In the genomic region with DNA sequence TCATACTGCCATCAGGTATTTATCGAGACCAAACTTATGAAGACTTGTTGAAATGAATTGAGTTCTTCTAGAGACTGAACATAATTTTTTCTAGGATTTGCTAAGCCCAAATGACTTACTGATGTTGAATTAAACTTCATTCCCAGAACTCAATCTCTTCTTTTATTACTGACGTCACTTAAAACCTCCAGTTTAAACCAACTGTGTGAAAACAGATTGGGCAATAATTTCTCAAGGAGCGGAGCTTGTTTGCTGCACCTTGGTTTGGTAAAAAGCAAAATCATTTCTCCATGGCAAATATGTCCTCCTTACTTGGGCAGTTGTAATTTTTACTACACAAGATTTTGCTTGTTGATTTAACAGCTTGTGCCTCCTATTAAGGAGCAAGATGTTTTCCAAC, we compare ENCODE assay signal across 28 cellular contexts. TPM values are rescaled to one million over a fixed set of nuclear protein-coding genes. Genes with fewer than 3 reads are reported as not detected.
"Had no signal": no experiment of that assay in that cellular context is flagged by ENCODE, and none has a peak within 500 bp of the region (broad histone marks: within the 10 kb centered on the region; RNA-seq: fewer than 3 reads in every experiment).

No MANE protein-coding gene starts in this region.

- H3K4me3 Mint-ChIP-seq: activated B cell treated with CpG ODN at 0.5 μM for 24 hours; activated CD4-positive, alpha-beta T cell treated with anti-CD3 and anti-CD28 coated beads, Interleukin-2, amount 10 ng/mL, durations not matched to agents 24 days and 14 days; activated CD8-positive, alpha-beta memory T cell treated with anti-CD3 and anti-CD28 coated beads, Interleukin-2, amount 10 ng/mL, durations not matched to agents 7 days and 5 days; activated naive CD8-positive, alpha-beta T cell treated with anti-CD3 and anti-CD28 coated beads, Interleukin-2, amount 50 U/mL, for 24 hours; activated T-cell treated with anti-CD3 and anti-CD28 coated beads, Interleukin-2, amount 50 U/mL, for 24 hours; activated T-helper 1 cell treated with anti-CD3 and anti-CD28 coated beads, Interleukin-12 subunit alpha, Interleukin-12 subunit beta, Interleukin-2, Interleukin-4 antibody, amounts not matched to agents 30 ng/mL and 10 ng/mL and 1 ng/mL, durations not matched to agents 14 hours and 24 hours and 36 hours; brain had no signal

- ATAC-seq: activated CD8-positive, alpha-beta memory T cell treated with anti-CD3 and anti-CD28 coated beads, Interleukin-2, amount 10 ng/mL, durations not matched to agents 7 days and 5 days; activated naive CD4-positive, alpha-beta T cell treated with anti-CD3 and anti-CD28 coated beads, Interleukin-2, amount 50 U/mL, for 72 hours; activated naive CD8-positive, alpha-beta T cell treated with anti-CD3 and anti-CD28 coated beads, Interleukin-2, amount 50 U/mL, for 24 hours; T-helper 17 cell had no signal

- H3K4me1 Mint-ChIP-seq: activated B cell treated with CpG ODN at 0.5 μM for 24 hours; activated CD8-positive, alpha-beta memory T cell treated with anti-CD3 and anti-CD28 coated beads, Interleukin-2, amount 10 ng/mL, durations not matched to agents 7 days and 5 days; activated naive CD8-positive, alpha-beta T cell treated with anti-CD3 and anti-CD28 coated beads, Interleukin-2, amount 50 U/mL, for 24 hours had no signal

- H3K36me3 Mint-ChIP-seq: activated CD8-positive, alpha-beta memory T cell treated with anti-CD3 and anti-CD28 coated beads, Interleukin-2, amount 10 ng/mL, durations not matched to agents 7 days and 5 days; activated naive CD4-positive, alpha-beta T cell treated with anti-CD3 and anti-CD28 coated beads, Interleukin-2, amount 50 U/mL, for 72 hours; brain had no signal

- H3K27me3 Mint-ChIP-seq: brain had no signal

- DNase-seq: activated B cell treated with CpG ODN at 0.5 μM for 24 hours; activated CD4-positive, alpha-beta T cell treated with anti-CD3 and anti-CD28 coated beads for 1 hour; activated CD4-positive, alpha-beta T cell treated with anti-CD3 and anti-CD28 coated beads, Interleukin-2, amount 10 ng/mL, durations not matched to agents 24 days and 14 days; activated CD4-positive, alpha-beta T cell treated with anti-CD3 and anti-CD28 coated beads, Interleukin-2, amount 50 U/mL, for 48 hours; activated CD8-positive, alpha-beta memory T cell treated with anti-CD3 and anti-CD28 coated beads, Interleukin-2, amount 10 ng/mL, durations not matched to agents 7 days and 5 days; activated effector memory CD4-positive, alpha-beta T cell treated with anti-CD3 and anti-CD28 coated beads, Interleukin-2, amount 50 U/mL, for 16 hours; activated naive CD4-positive, alpha-beta T cell treated with Interleukin-2 at 50 U/mL for 16 hours; activated naive CD8-positive, alpha-beta T cell treated with anti-CD3 and anti-CD28 coated beads, Interleukin-2, amount 50 U/mL, for 24 hours; activated T-cell treated with anti-CD3 and anti-CD28 coated beads, Interleukin-2, amount 50 U/mL, for 24 hours; amygdala; Karpas-422; NCI-H1092; NCI-H1417; NCI-H1694 treated with DMSO at 0.1 percent for 48 hours; NCI-H2029 treated with DMSO at 0.1 percent for 48 hours; NCI-H345; NCI-H510A; NCI-H526 treated with DMSO at 0.1 percent for 48 hours; NCI-H82; SIG-M5; T-helper 17 cell; T-helper 9 cell had no signal

- FAIRE-seq: astrocyte had no signal

- H3K9me3 Mint-ChIP-seq: activated B cell treated with CpG ODN at 0.5 μM for 24 hours; activated CD4-positive, alpha-beta T cell treated with anti-CD3 and anti-CD28 coated beads, Interleukin-2, amount 10 ng/mL, durations not matched to agents 24 days and 14 days; activated naive CD4-positive, alpha-beta T cell treated with anti-CD3 and anti-CD28 coated beads, Interleukin-2, amount 50 U/mL, for 72 hours; activated naive CD8-positive, alpha-beta T cell treated with anti-CD3 and anti-CD28 coated beads, Interleukin-2, amount 50 U/mL, for 24 hours; activated T-cell treated with anti-CD3 and anti-CD28 coated beads, Interleukin-2, amount 50 U/mL, for 24 hours; activated T-helper 1 cell treated with anti-CD3 and anti-CD28 coated beads, Interleukin-12 subunit alpha, Interleukin-12 subunit beta, Interleukin-2, Interleukin-4 antibody, amounts not matched to agents 30 ng/mL and 10 ng/mL and 1 ng/mL, durations not matched to agents 14 hours and 24 hours and 36 hours had no signal

- H3K27ac Mint-ChIP-seq: activated B cell treated with CpG ODN at 0.5 μM for 24 hours; activated CD4-positive, alpha-beta T cell treated with anti-CD3 and anti-CD28 coated beads, Interleukin-2, amount 10 ng/mL, durations not matched to agents 24 days and 14 days; activated CD8-positive, alpha-beta memory T cell treated with anti-CD3 and anti-CD28 coated beads, Interleukin-2, amount 10 ng/mL, durations not matched to agents 7 days and 5 days; activated naive CD4-positive, alpha-beta T cell treated with anti-CD3 and anti-CD28 coated beads, Interleukin-2, amount 50 U/mL, for 72 hours; activated naive CD8-positive, alpha-beta T cell treated with anti-CD3 and anti-CD28 coated beads, Interleukin-2, amount 50 U/mL, for 24 hours; activated T-cell treated with anti-CD3 and anti-CD28 coated beads, Interleukin-2, amount 50 U/mL, for 24 hours; activated T-helper 1 cell treated with anti-CD3 and anti-CD28 coated beads, Interleukin-12 subunit alpha, Interleukin-12 subunit beta, Interleukin-2, Interleukin-4 antibody, amounts not matched to agents 30 ng/mL and 10 ng/mL and 1 ng/mL, durations not matched to agents 14 hours and 24 hours and 36 hours; T-helper 17 cell had no signal

RNA-seq across cellular contexts. Expression of gene CFAP90, which starts 37.4 kb away (rescaled TPM):
- total RNA-seq: activated B cell treated with CpG ODN at 0.5 μM for 24 hours; activated CD4-positive, alpha-beta T cell treated with anti-CD3 and anti-CD28 coated beads, Interleukin-2, amount 10 ng/mL, durations not matched to agents 24 days and 14 days; activated CD8-positive, alpha-beta memory T cell treated with anti-CD3 and anti-CD28 coated beads, Interleukin-2, amount 10 ng/mL, durations not matched to agents 7 days and 5 days; activated naive CD4-positive, alpha-beta T cell treated with anti-CD3 and anti-CD28 coated beads, Interleukin-2, amount 50 U/mL, for 72 hours; activated T-helper 1 cell treated with anti-CD3 and anti-CD28 coated beads, Interleukin-12 subunit alpha, Interleukin-12 subunit beta, Interleukin-2, Interleukin-4 antibody, amounts not matched to agents 30 ng/mL and 10 ng/mL and 1 ng/mL, durations not matched to agents 14 hours and 24 hours and 36 hours; OCI-LY7; RPMI7951; T-helper 17 cell had no signal
